1 cellular context compared by ENCODE assay signal in the genomic region with DNA sequence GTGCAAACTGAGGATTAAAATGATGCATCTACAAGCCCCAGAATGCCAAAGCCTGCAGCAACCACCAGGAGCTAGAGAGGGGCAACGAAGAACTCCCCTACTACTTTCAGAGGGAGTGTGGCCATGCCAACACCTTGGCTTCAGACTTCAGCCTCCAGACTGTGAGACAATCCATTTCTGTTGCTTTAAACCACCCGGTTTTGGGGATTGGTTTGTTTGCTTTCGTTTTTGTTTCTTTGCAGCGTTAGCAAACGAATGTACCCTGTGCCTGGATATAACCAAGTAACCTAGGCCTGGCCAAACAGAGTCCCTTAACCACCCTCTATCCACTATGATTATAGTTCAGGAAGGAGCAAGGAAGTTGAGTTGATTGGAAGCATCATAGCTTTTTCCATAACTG.
TF ChIP-seq lines count a peak whose summit lies in the region.

No MANE protein-coding gene starts in this region.

TF ChIP-seq in K562, 482 proteins besides CTCF, POLR2A, EP300 and RAD21 (continued from another document):
- TF ChIP-seq, protein P1, sequence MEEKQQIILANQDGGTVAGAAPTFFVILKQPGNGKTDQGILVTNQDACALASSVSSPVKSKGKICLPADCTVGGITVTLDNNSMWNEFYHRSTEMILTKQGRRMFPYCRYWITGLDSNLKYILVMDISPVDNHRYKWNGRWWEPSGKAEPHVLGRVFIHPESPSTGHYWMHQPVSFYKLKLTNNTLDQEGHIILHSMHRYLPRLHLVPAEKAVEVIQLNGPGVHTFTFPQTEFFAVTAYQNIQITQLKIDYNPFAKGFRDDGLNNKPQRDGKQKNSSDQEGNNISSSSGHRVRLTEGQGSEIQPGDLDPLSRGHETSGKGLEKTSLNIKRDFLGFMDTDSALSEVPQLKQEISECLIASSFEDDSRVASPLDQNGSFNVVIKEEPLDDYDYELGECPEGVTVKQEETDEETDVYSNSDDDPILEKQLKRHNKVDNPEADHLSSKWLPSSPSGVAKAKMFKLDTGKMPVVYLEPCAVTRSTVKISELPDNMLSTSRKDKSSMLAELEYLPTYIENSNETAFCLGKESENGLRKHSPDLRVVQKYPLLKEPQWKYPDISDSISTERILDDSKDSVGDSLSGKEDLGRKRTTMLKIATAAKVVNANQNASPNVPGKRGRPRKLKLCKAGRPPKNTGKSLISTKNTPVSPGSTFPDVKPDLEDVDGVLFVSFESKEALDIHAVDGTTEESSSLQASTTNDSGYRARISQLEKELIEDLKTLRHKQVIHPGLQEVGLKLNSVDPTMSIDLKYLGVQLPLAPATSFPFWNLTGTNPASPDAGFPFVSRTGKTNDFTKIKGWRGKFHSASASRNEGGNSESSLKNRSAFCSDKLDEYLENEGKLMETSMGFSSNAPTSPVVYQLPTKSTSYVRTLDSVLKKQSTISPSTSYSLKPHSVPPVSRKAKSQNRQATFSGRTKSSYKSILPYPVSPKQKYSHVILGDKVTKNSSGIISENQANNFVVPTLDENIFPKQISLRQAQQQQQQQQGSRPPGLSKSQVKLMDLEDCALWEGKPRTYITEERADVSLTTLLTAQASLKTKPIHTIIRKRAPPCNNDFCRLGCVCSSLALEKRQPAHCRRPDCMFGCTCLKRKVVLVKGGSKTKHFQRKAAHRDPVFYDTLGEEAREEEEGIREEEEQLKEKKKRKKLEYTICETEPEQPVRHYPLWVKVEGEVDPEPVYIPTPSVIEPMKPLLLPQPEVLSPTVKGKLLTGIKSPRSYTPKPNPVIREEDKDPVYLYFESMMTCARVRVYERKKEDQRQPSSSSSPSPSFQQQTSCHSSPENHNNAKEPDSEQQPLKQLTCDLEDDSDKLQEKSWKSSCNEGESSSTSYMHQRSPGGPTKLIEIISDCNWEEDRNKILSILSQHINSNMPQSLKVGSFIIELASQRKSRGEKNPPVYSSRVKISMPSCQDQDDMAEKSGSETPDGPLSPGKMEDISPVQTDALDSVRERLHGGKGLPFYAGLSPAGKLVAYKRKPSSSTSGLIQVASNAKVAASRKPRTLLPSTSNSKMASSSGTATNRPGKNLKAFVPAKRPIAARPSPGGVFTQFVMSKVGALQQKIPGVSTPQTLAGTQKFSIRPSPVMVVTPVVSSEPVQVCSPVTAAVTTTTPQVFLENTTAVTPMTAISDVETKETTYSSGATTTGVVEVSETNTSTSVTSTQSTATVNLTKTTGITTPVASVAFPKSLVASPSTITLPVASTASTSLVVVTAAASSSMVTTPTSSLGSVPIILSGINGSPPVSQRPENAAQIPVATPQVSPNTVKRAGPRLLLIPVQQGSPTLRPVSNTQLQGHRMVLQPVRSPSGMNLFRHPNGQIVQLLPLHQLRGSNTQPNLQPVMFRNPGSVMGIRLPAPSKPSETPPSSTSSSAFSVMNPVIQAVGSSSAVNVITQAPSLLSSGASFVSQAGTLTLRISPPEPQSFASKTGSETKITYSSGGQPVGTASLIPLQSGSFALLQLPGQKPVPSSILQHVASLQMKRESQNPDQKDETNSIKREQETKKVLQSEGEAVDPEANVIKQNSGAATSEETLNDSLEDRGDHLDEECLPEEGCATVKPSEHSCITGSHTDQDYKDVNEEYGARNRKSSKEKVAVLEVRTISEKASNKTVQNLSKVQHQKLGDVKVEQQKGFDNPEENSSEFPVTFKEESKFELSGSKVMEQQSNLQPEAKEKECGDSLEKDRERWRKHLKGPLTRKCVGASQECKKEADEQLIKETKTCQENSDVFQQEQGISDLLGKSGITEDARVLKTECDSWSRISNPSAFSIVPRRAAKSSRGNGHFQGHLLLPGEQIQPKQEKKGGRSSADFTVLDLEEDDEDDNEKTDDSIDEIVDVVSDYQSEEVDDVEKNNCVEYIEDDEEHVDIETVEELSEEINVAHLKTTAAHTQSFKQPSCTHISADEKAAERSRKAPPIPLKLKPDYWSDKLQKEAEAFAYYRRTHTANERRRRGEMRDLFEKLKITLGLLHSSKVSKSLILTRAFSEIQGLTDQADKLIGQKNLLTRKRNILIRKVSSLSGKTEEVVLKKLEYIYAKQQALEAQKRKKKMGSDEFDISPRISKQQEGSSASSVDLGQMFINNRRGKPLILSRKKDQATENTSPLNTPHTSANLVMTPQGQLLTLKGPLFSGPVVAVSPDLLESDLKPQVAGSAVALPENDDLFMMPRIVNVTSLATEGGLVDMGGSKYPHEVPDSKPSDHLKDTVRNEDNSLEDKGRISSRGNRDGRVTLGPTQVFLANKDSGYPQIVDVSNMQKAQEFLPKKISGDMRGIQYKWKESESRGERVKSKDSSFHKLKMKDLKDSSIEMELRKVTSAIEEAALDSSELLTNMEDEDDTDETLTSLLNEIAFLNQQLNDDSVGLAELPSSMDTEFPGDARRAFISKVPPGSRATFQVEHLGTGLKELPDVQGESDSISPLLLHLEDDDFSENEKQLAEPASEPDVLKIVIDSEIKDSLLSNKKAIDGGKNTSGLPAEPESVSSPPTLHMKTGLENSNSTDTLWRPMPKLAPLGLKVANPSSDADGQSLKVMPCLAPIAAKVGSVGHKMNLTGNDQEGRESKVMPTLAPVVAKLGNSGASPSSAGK (IDR thresholded peaks at IDR 0.05): 0 out of 2 replicates have a peak, but pooled peaks have one; percentile 20
TF ChIP-seq in K562: peak in this region for 1.
